8 cellular contexts compared by ENCODE assay signal in genomic region chr16:10521681-10522274, GRCh38. TPM values are rescaled to one million over a fixed set of nuclear protein-coding genes. Genes with fewer than 3 reads are reported as not detected.
DNase-seq lines count a peak whose midpoint lies in the region; ATAC-seq and TF ChIP-seq lines count a peak whose summit lies in the region.

No MANE protein-coding gene starts in this region.

- TF ChIP-seq RAD21 in Ishikawa (IDR thresholded peaks at IDR 0.05; ENCODE audit: low read depth), result peak; percentile 90

- no peak overlapping the region for H3K9ac ChIP-seq in DND-41 (ENCODE audit: low read depth, low read length)

- ATAC-seq in DND-41 (ENCODE audit: insufficient read depth, low read depth) (peak; percentile 68; the same call in 2 of the 3 replicates), heart right ventricle (peak; percentile 49 to 86 (median 78)), HG03196 (IDR thresholded peaks at IDR 0.05; ENCODE audit: unreplicated experiment) (no peak)
- ATAC-seq in activated naive CD8-positive, alpha-beta T cell treated with anti-CD3 and anti-CD28 coated beads, Interleukin-2, amount 50 U/mL, for 24 hours, result no peak

- H3K36me3 Mint-ChIP-seq in activated naive CD8-positive, alpha-beta T cell treated with anti-CD3 and anti-CD28 coated beads, Interleukin-2, amount 50 U/mL, for 24 hours (ENCODE audit: low read depth), result no peaks in the 10 kb centered on the region

- H3K4me3 ChIP-seq in DND-41 (ENCODE audit: low read depth in 1 of 2, low read length in 2 of 2) (no peak overlapping the region), heart right ventricle (no peak overlapping the region)

- H3K27ac ChIP-seq in DND-41 (ENCODE audit: low read length) (no peak overlapping the region), heart right ventricle (no peak overlapping the region)

- TF ChIP-seq CTCF in DND-41 (IDR thresholded peaks at IDR 0.05; ENCODE audit: borderline replicate concordance, extremely low read depth, low read length, poor library complexity, severe bottlenecking), result peak; percentile 83
- peak; percentile 74 to 92 (median 83) for TF ChIP-seq CTCF in heart right ventricle (IDR thresholded peaks at IDR 0.05)

- no peak for TF ChIP-seq EP300 in Ishikawa (IDR thresholded peaks at IDR 0.05; ENCODE audit: borderline replicate concordance)

- peaks cover 7% of the 10 kb centered on the region for H3K27me3 Mint-ChIP-seq in activated naive CD8-positive, alpha-beta T cell treated with anti-CD3 and anti-CD28 coated beads, Interleukin-2, amount 50 U/mL, for 24 hours

- H2AFZ ChIP-seq in DND-41 (ENCODE audit: low read depth, low read length), result no peak overlapping the region

- intact Hi-C loops in heart right ventricle (cut with DNase I), result loop anchor here in 8 of 10 donors (1.0 to 10.0 kb wide), 9 partner anchors 53 to 403 kb away; no protein-coding TSS in a partner anchor

- H3K36me3 ChIP-seq in DND-41 (ENCODE audit: insufficient read depth, low read length) (no peaks in the 10 kb centered on the region), heart right ventricle (peaks cover 0 to 54% (median 13%) of the 10 kb centered on the region in 9 donors)

- 35 to 52% methylated on average over 9 of the region's 9 CpGs for WGBS in heart right ventricle, 2 donors

- H3K4me3 Mint-ChIP-seq in activated naive CD8-positive, alpha-beta T cell treated with anti-CD3 and anti-CD28 coated beads, Interleukin-2, amount 50 U/mL, for 24 hours, result no peak overlapping the region

- no peaks in the 10 kb centered on the region for H4K20me1 ChIP-seq in DND-41 (ENCODE audit: insufficient read depth, low read length)

- H3K27me3 ChIP-seq in DND-41 (ENCODE audit: insufficient read depth, low read length, poor library complexity) (no peaks in the 10 kb centered on the region), heart right ventricle (no peaks in the 10 kb centered on the region)

- no peaks in the 10 kb centered on the region for H3K9me3 Mint-ChIP-seq in activated naive CD8-positive, alpha-beta T cell treated with anti-CD3 and anti-CD28 coated beads, Interleukin-2, amount 50 U/mL, for 24 hours

- no peak overlapping the region for H3K27ac Mint-ChIP-seq in activated naive CD8-positive, alpha-beta T cell treated with anti-CD3 and anti-CD28 coated beads, Interleukin-2, amount 50 U/mL, for 24 hours

- H3K4me1 ChIP-seq in DND-41 (ENCODE audit: insufficient read depth, low read length) (no peaks in the 10 kb centered on the region), heart right ventricle (peaks cover 0 to 6% (median 0%) of the 10 kb centered on the region in 9 donors)

- no peak overlapping the region for H3K4me2 ChIP-seq in DND-41 (ENCODE audit: insufficient read depth, low read length)

- peak; percentile 40 for DNase-seq in DND-41
- peak; percentile 66 for DNase-seq in RPMI8226
- DNase-seq in activated naive CD8-positive, alpha-beta T cell treated with anti-CD3 and anti-CD28 coated beads, Interleukin-2, amount 50 U/mL, for 24 hours, result peak; percentile 28
- peak in 1 of 2 donors; percentile 58 for DNase-seq in heart right ventricle
- DNase-seq in renal cortical epithelial cell (ENCODE audit: low read depth), result peak; percentile 56
- no peak for DNase-seq in OCI-M2 (lab: John Stamatoyannopoulos, UW; ENCODE audit: unreplicated experiment)

- H3K79me2 ChIP-seq in DND-41 (ENCODE audit: insufficient read depth, low read length), result no peaks in the 10 kb centered on the region

- H3K4me1 Mint-ChIP-seq in activated naive CD8-positive, alpha-beta T cell treated with anti-CD3 and anti-CD28 coated beads, Interleukin-2, amount 50 U/mL, for 24 hours, result no peaks in the 10 kb centered on the region

- H3K9me3 ChIP-seq in DND-41 (ENCODE audit: insufficient read depth, low read length, severe bottlenecking) (no peaks in the 10 kb centered on the region), heart right ventricle (peaks cover 0 to 4% (median 0%) of the 10 kb centered on the region in 11 donors)

TF ChIP-seq in Ishikawa, 13 proteins besides CTCF, POLR2A, EP300 and RAD21:
- no peak for TF ChIP-seq TCF12 (IDR thresholded peaks at IDR 0.05; ENCODE audit: low read depth)
- no peak for TF ChIP-seq TAF1 (IDR thresholded peaks at IDR 0.05; ENCODE audit: low read depth)
- TF ChIP-seq FOXM1 (IDR thresholded peaks at IDR 0.05; ENCODE audit: borderline replicate concordance, low read depth), result no peak
- TF ChIP-seq NFIC (IDR thresholded peaks at IDR 0.05), result no peak
- 0 out of 2 replicates have a peak, but pooled peaks have one; percentile 20 for TF ChIP-seq USF1 (IDR thresholded peaks at IDR 0.05)
- TF ChIP-seq CREB1 (IDR thresholded peaks at IDR 0.05; ENCODE audit: low read depth), result no peak

RNA-seq across cellular contexts. Expression of gene EMP2, which starts 58.6 kb away (rescaled TPM):
- total RNA-seq in heart right ventricle (100 to 1,000 TPM in 1 of 10 donors, 10 to 100 TPM in 9; 44.6 to 108 (median 62.0) TPM), renal cortical epithelial cell (0.45 and 3.0 TPM in 2 replicates)
- polyA plus RNA-seq in heart right ventricle, result 10 to 100 TPM; 36.1 to 40.9 TPM

Comparison
In these comparisons a context has a peak if more than half of its experiments do, and no peak if none do; other contexts are left out.
1. ATAC-seq: peak in DND-41 (single experiment) and heart right ventricle (8 of 8); none in activated naive CD8-positive, alpha-beta T cell treated with anti-CD3 and anti-CD28 coated beads, Interleukin-2, amount 50 U/mL, for 24 hours (single experiment) and HG03196 (single experiment).
2. RNA of gene EMP2, which starts 58.6 kb away (total RNA-seq): 44.6 to 108 TPM in heart right ventricle; 0.45 to 3.0 TPM in renal cortical epithelial cell; every median in the first group is over 10 times any median in the second.